Comparison of ENCODE assay signal across 1 cellular context in genomic region chr5:67201897-67202549, GRCh38.
TF ChIP-seq lines count a peak whose summit lies in the region.

No MANE protein-coding gene starts in this region.

TF ChIP-seq in GM23338, 12 proteins besides CTCF, POLR2A, EP300 and RAD21:
- TF ChIP-seq REST (IDR thresholded peaks at IDR 0.05; ENCODE audit: unreplicated experiment), result no peak
- TF ChIP-seq STAT1 (IDR thresholded peaks at IDR 0.05; ENCODE audit: unreplicated experiment), result no peak
- TF ChIP-seq NANOG (IDR thresholded peaks at IDR 0.05; ENCODE audit: borderline replicate concordance), result no peak
- no peak for TF ChIP-seq CREB1 (CRISPR knock-in tag; IDR thresholded peaks at IDR 0.05; ENCODE audit: low read depth)
- no peak for TF ChIP-seq ZNF462 (CRISPR knock-in tag; IDR thresholded peaks at IDR 0.05)
- TF ChIP-seq EZH2phosphoT487 (IDR thresholded peaks at IDR 0.05; ENCODE audit: unreplicated experiment), result no peak
